In the genomic region with DNA sequence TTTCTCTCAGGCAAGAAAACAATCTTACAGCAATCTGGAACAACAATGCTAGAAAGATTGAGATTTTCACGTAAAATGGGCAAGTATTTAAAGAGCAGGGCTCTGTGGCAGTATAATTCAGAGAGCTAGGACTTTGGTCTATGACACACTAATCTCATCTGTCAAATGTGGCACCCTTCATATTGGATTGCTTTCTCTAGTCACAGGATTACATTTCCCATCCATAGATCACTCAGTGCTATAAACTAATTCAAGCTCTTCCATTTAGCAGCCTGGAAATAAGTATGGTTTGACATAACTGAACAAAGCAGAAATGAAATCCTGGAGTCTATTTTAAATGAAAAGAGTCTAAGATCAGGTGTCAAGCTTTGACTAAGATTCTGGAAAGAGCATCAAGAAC, we compare ENCODE assay signal across 27 cellular contexts.
"Had no signal": no experiment of that assay in that cellular context is flagged by ENCODE, and none has a peak within 500 bp of the region (broad histone marks: within the 10 kb centered on the region; RNA-seq: fewer than 3 reads in every experiment).

No MANE protein-coding gene starts in this region.

- H3K27me3 ChIP-seq: stomach, suprapubic skin, testis, thyroid gland, tibial artery, tibial nerve, transverse colon, upper lobe of left lung, upper lobe of right lung, uterus, vagina had no signal

- H3K36me3 ChIP-seq: stomach, suprapubic skin, thoracic aorta, thyroid gland, tibial artery, tibial nerve, transverse colon, upper lobe of left lung, upper lobe of right lung, uterus, vagina had no signal

- DNase-seq: stimulated activated CD4-positive, alpha-beta T cell treated with anti-CD3 and anti-CD28 coated beads, Interleukin-2, amount 100 ng/mL, for 48 hours; stimulated activated CD4-positive, alpha-beta T cell treated with anti-CD3 and anti-CD28 coated beads, Interleukin-4, amount 100 ng/mL, for 1 hour; stimulated activated CD4-positive, alpha-beta T cell treated with anti-CD3 and anti-CD28 coated beads, Interleukin-4, amount 100 ng/mL, for 24 hours; stimulated activated CD4-positive, alpha-beta T cell treated with anti-CD3 and anti-CD28 coated beads, Interleukin-4, amount 100 ng/mL, for 4 hours; stimulated activated CD8-positive, alpha-beta memory T cell treated with anti-CD3 and anti-CD28 coated beads, Interleukin-4, amount 100 ng/mL, for 48 hours; stimulated activated naive B cell treated with anti-CD40 and anti-IgM and Interleukin-4, amounts not matched to agents 10 μg/mL and 1 μg/mL and 100 μg/mL, for 72 hours; stimulated activated naive CD4-positive, alpha-beta T cell; stimulated activated naive CD4-positive, alpha-beta T cell treated with Interleukin-2 at 50 U/mL for 16 hours; stimulated activated naive CD8-positive, alpha-beta T cell treated with anti-CD3 and anti-CD28 coated beads, Interleukin-15, amount 100 ng/mL, for 72 hours; stimulated activated naive CD8-positive, alpha-beta T cell treated with anti-CD3 and anti-CD28 coated beads, Interleukin-15, Interleukin-2, amounts not matched to agents 100 U/mL and 50 U/mL, for 24 hours; stomach; substantia nigra; testis; thyroid gland; tibial artery; transverse colon; trophoblast cell; upper lobe of left lung; upper lobe of right lung; uterus had no signal

- H3K4me3 ChIP-seq: stomach, suprapubic skin, testis, thoracic aorta, thyroid gland, tibial artery, tibial nerve, transverse colon, upper lobe of left lung, upper lobe of right lung, uterus, vagina had no signal

- H3K4me1 ChIP-seq: stomach, suprapubic skin, testis, thyroid gland, tibial artery, tibial nerve, upper lobe of left lung, upper lobe of right lung, uterus, vagina had no signal

- FAIRE-seq: urothelium cell line had no signal

- H3K27ac ChIP-seq: stomach, suprapubic skin, testis, thoracic aorta, thyroid gland, tibial artery, tibial nerve, transverse colon, upper lobe of left lung, upper lobe of right lung, uterus, vagina had no signal

- ATAC-seq: stimulated activated effector memory CD8-positive, alpha-beta T cell treated with anti-CD3 and anti-CD28 coated beads, Interleukin-12 subunit alpha, Interleukin-12 subunit beta, amount 100 ng/mL, for 72 hours; stimulated activated memory B cell treated with anti-CD40 and anti-IgM and Interleukin-4, amounts not matched to agents 10 μg/mL and 1 μg/mL and 100 μg/mL, for 72 hours; stimulated activated naive B cell treated with anti-CD40 and anti-IgM and Interleukin-4, amounts not matched to agents 10 μg/mL and 1 μg/mL and 100 μg/mL, for 72 hours; stimulated activated naive CD8-positive, alpha-beta T cell treated with anti-CD3 and anti-CD28 coated beads, Interleukin-15, amount 100 ng/mL, for 72 hours; stimulated activated naive CD8-positive, alpha-beta T cell treated with anti-CD3 and anti-CD28 coated beads, Interleukin-15, Interleukin-2, amounts not matched to agents 100 U/mL and 50 U/mL, for 24 hours; upper lobe of right lung had no signal

- H3K9me3 ChIP-seq: suprapubic skin, testis, thoracic aorta, tibial artery, transverse colon, upper lobe of left lung, upper lobe of right lung, uterus, vagina had no signal
